Comparison of ENCODE assay signal across 8 cellular contexts in the genomic region with DNA sequence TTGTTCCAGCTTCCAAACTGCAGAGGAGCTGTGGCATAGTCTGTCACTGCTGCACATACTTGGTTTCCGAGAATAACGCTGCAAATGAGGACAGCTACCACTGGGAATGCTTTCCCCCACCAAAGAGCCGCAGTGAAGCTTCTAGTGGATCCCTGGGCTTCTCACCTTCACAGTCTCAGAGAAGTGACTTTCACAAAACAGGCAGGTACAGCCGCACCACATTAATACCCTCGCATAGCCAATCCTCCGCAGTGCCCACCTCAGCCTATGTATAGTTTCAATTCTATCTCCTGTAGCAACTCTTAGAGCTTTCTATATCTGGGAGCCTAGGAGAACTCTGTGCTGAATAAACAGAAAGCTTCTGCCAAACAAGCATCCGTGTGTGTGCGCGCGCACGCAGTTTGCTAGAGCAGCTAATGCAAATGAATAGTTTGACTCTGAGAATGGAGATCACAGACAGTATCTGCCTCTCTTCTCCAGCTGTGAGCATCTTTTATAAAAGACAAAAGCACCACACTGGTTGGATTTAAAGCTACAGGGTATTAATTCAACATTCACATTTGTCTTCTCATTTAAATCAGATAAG.
DNase-seq lines count a peak whose midpoint lies in the region; ATAC-seq lines count a peak whose summit lies in the region.

No MANE protein-coding gene starts in this region.

- H3K36me3 Mint-ChIP-seq in effector memory CD8-positive, alpha-beta T cell (ENCODE audit: insufficient read depth), result peaks cover 4% of the 10 kb centered on the region

- DNase-seq in Ammon's horn (ENCODE audit: low spot score) (peak; percentile 94), NCI-H748 (lab: John Stamatoyannopoulos, UW; ENCODE audit: unreplicated experiment) (peak; percentile 82), fibroblast of gingiva (ENCODE audit: low read depth) (peak; percentile 69), mucosa of gallbladder (ENCODE audit: low spot score) (peak; percentile 77), SIG-M5 (lab: John Stamatoyannopoulos, UW) (no peak), RPMI8226 (no peak)
- DNase-seq in activated CD4-positive, alpha-beta T cell treated with anti-CD3 and anti-CD28 coated beads, Interleukin-2, amount 50 U/mL, for 4 hours, result no peak
- DNase-seq in effector memory CD8-positive, alpha-beta T cell, result no peak

- H3K4me3 Mint-ChIP-seq in effector memory CD8-positive, alpha-beta T cell, result no peak overlapping the region

- no peak overlapping the region for H3K27ac Mint-ChIP-seq in effector memory CD8-positive, alpha-beta T cell

- peaks cover 4 to 22% of the 10 kb centered on the region in 2 donors for H3K4me1 Mint-ChIP-seq in effector memory CD8-positive, alpha-beta T cell (ENCODE audit: low read depth in 2 of 2)

- H3K27me3 Mint-ChIP-seq in effector memory CD8-positive, alpha-beta T cell, result no peaks in the 10 kb centered on the region

- no peak for ATAC-seq in effector memory CD8-positive, alpha-beta T cell (replicated peaks)

- no peaks in the 10 kb centered on the region for H3K9me3 Mint-ChIP-seq in effector memory CD8-positive, alpha-beta T cell

Comparison
In these comparisons a context has a peak if more than half of its experiments do, and no peak if none do; other contexts are left out.
1. DNase-seq: peak in Ammon's horn (single experiment), NCI-H748 (single experiment), fibroblast of gingiva (single experiment) and mucosa of gallbladder (single experiment); none in activated CD4-positive, alpha-beta T cell treated with anti-CD3 and anti-CD28 coated beads, Interleukin-2, amount 50 U/mL, for 4 hours (0 of 2), SIG-M5 (single experiment), RPMI8226 (single experiment) and effector memory CD8-positive, alpha-beta T cell (0 of 3).